9 cellular contexts compared by ENCODE assay signal in the genomic region with DNA sequence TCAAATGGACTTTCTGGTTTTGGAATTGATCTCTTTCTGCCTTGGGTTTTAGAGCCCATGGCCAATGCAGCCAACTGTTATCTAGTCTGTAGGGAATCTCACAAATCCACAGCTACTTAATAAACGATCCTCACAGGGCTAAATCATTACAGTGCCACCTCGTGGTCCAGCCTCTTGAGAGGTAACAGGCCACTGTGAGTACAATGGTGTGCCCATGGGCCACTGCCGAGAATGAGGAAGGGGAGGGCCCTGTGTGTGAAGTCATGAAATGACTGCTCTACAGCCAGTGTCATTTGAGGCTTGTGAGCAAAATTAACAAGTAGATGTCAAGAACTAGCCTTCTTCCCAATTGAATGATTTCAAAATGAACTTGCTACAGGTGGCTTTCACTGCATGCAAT. TPM values are rescaled to one million over a fixed set of nuclear protein-coding genes. Genes with fewer than 3 reads are reported as not detected.
A peak's percentile ranks its signal among the peaks of the same experiment; 100 is the strongest.
DNase-seq lines count a peak whose midpoint lies in the region; ATAC-seq and TF ChIP-seq lines count a peak whose summit lies in the region.
"Had no signal": no experiment of that assay in that cellular context is flagged by ENCODE, and none has a peak within 500 bp of the region (broad histone marks: within the 10 kb centered on the region; RNA-seq: fewer than 3 reads in every experiment).

No MANE protein-coding gene starts in this region.

- no peaks in the 10 kb centered on the region for H3K9me3 ChIP-seq in esophagus squamous epithelium

- ATAC-seq in GM23338 = peak; percentile 59
- peak; percentile 87 for ATAC-seq in stimulated activated memory B cell treated with anti-CD40 and anti-IgM and Interleukin-4, amounts not matched to agents 10 μg/mL and 1 μg/mL and 100 μg/mL, for 72 hours
- no peak for ATAC-seq in HG03196 (IDR thresholded peaks at IDR 0.05; ENCODE audit: unreplicated experiment)

- H3K27ac Mint-ChIP-seq in GM23338 = no peak overlapping the region
- H3K27ac Mint-ChIP-seq in stimulated activated memory B cell treated with anti-CD40 and anti-IgM and Interleukin-4, amounts not matched to agents 10 μg/mL and 1 μg/mL and 100 μg/mL, for 72 hours = peak overlapping the region; percentile 64

- H2AFZ ChIP-seq in GM23338 = no peak overlapping the region; the same call in 1 of the 2 replicates

- DNase-seq in EH (ENCODE audit: low read depth) (peak; percentile 54), GM23338 (ENCODE audit: low spot score) (peak; percentile 43), NOMO-1 treated with DMSO at 0.1 percent for 48 hours (lab: John Stamatoyannopoulos, UW; ENCODE audit: unreplicated experiment) (peak; percentile 75), esophagus squamous epithelium (lab: John Stamatoyannopoulos, UW) (no peak), DMS153 (lab: John Stamatoyannopoulos, UW) (no peak)
- no peak for DNase-seq in activated naive CD4-positive, alpha-beta T cell (lab: John Stamatoyannopoulos, UW)

- H3K36me3 Mint-ChIP-seq in GM23338 (ENCODE audit: low read depth) = no peaks in the 10 kb centered on the region
- H3K36me3 Mint-ChIP-seq in stimulated activated memory B cell treated with anti-CD40 and anti-IgM and Interleukin-4, amounts not matched to agents 10 μg/mL and 1 μg/mL and 100 μg/mL, for 72 hours = no peaks in the 10 kb centered on the region

- no peaks in the 10 kb centered on the region for H3F3A ChIP-seq in GM23338 (replicated peaks; ENCODE audit: low read depth)

- WGBS in esophagus squamous epithelium, 2 donors = 31% methylated on average over 3 of the region's 3 CpGs; no CpG with 5 or more reads in 1 of the 2 donors

- intact Hi-C loops in esophagus squamous epithelium (cut with DNase I) = loop anchor here (5.0 kb wide), 1 partner anchor 492 kb away; no protein-coding TSS in a partner anchor

- H3K27me3 ChIP-seq in GM23338 (ENCODE audit: insufficient read depth) (no peaks in the 10 kb centered on the region), esophagus squamous epithelium (no peaks in the 10 kb centered on the region)

- H3K4me2 ChIP-seq in GM23338 = no peak overlapping the region

- H3K27me3 Mint-ChIP-seq in GM23338 (ENCODE audit: insufficient read depth, low read depth, poor library complexity) = no peaks in the 10 kb centered on the region
- H3K27me3 Mint-ChIP-seq in stimulated activated memory B cell treated with anti-CD40 and anti-IgM and Interleukin-4, amounts not matched to agents 10 μg/mL and 1 μg/mL and 100 μg/mL, for 72 hours = no peaks in the 10 kb centered on the region

- H3K27ac ChIP-seq in GM23338 (ENCODE audit: low read depth) (no peak overlapping the region), esophagus squamous epithelium (no peak overlapping the region)
- H3K27ac ChIP-seq: epithelial cell of prostate had no signal

- TF ChIP-seq CTCF in GM23338 (conservative IDR thresholded peaks at IDR 0.05; ENCODE audit: low read depth in 2 of 2) (peak; percentile 31 to 67; a peak in 3 of 4 replicates), esophagus squamous epithelium (IDR thresholded peaks at IDR 0.05) (peak in 4 of 6 experiments; percentile 17 to 57 (median 36))

- H3K4me1 ChIP-seq in GM23338 (ENCODE audit: insufficient read depth) (no peaks in the 10 kb centered on the region), esophagus squamous epithelium (peaks cover 0 to 19% (median 0%) of the 10 kb centered on the region in 3 donors)

- no peaks in the 10 kb centered on the region for H4K20me1 ChIP-seq in GM23338 (replicated peaks; ENCODE audit: insufficient read depth)

- H3K4me3 Mint-ChIP-seq in GM23338 = no peak overlapping the region
- no peak overlapping the region for H3K4me3 Mint-ChIP-seq in stimulated activated memory B cell treated with anti-CD40 and anti-IgM and Interleukin-4, amounts not matched to agents 10 μg/mL and 1 μg/mL and 100 μg/mL, for 72 hours

- no peak for TF ChIP-seq POLR2A in esophagus squamous epithelium (IDR thresholded peaks at IDR 0.05)

- H3K9me3 Mint-ChIP-seq in GM23338 = peaks cover 3% of the 10 kb centered on the region; the same call in 1 of the 3 replicates
- H3K9me3 Mint-ChIP-seq in stimulated activated memory B cell treated with anti-CD40 and anti-IgM and Interleukin-4, amounts not matched to agents 10 μg/mL and 1 μg/mL and 100 μg/mL, for 72 hours = no peaks in the 10 kb centered on the region

- no peaks in the 10 kb centered on the region for H3K36me3 ChIP-seq in GM23338 (ENCODE audit: insufficient read depth)
- no peaks in the 10 kb centered on the region for H3K36me3 ChIP-seq in esophagus squamous epithelium

- no peak overlapping the region for H3K4me3 ChIP-seq in GM23338
- H3K4me3 ChIP-seq in esophagus squamous epithelium = no peak overlapping the region

- H3K9me2 ChIP-seq in GM23338 (ENCODE audit: insufficient read depth) = no peaks in the 10 kb centered on the region

- H3K79me2 ChIP-seq in GM23338 (replicated peaks; ENCODE audit: insufficient read depth) = no peaks in the 10 kb centered on the region

- peaks cover 6% of the 10 kb centered on the region; the same call in 2 of the 3 replicates for H3K4me1 Mint-ChIP-seq in GM23338
- peaks cover 11% of the 10 kb centered on the region for H3K4me1 Mint-ChIP-seq in stimulated activated memory B cell treated with anti-CD40 and anti-IgM and Interleukin-4, amounts not matched to agents 10 μg/mL and 1 μg/mL and 100 μg/mL, for 72 hours

TF ChIP-seq in GM23338, 12 proteins besides CTCF, POLR2A, EP300 and RAD21 (continues in another document):
- TF ChIP-seq ZNF114 (CRISPR knock-in tag; IDR thresholded peaks at IDR 0.05) = no peak
- TF ChIP-seq CREB1 (CRISPR knock-in tag; IDR thresholded peaks at IDR 0.05; ENCODE audit: low read depth) = no peak
- TF ChIP-seq, protein P1, sequence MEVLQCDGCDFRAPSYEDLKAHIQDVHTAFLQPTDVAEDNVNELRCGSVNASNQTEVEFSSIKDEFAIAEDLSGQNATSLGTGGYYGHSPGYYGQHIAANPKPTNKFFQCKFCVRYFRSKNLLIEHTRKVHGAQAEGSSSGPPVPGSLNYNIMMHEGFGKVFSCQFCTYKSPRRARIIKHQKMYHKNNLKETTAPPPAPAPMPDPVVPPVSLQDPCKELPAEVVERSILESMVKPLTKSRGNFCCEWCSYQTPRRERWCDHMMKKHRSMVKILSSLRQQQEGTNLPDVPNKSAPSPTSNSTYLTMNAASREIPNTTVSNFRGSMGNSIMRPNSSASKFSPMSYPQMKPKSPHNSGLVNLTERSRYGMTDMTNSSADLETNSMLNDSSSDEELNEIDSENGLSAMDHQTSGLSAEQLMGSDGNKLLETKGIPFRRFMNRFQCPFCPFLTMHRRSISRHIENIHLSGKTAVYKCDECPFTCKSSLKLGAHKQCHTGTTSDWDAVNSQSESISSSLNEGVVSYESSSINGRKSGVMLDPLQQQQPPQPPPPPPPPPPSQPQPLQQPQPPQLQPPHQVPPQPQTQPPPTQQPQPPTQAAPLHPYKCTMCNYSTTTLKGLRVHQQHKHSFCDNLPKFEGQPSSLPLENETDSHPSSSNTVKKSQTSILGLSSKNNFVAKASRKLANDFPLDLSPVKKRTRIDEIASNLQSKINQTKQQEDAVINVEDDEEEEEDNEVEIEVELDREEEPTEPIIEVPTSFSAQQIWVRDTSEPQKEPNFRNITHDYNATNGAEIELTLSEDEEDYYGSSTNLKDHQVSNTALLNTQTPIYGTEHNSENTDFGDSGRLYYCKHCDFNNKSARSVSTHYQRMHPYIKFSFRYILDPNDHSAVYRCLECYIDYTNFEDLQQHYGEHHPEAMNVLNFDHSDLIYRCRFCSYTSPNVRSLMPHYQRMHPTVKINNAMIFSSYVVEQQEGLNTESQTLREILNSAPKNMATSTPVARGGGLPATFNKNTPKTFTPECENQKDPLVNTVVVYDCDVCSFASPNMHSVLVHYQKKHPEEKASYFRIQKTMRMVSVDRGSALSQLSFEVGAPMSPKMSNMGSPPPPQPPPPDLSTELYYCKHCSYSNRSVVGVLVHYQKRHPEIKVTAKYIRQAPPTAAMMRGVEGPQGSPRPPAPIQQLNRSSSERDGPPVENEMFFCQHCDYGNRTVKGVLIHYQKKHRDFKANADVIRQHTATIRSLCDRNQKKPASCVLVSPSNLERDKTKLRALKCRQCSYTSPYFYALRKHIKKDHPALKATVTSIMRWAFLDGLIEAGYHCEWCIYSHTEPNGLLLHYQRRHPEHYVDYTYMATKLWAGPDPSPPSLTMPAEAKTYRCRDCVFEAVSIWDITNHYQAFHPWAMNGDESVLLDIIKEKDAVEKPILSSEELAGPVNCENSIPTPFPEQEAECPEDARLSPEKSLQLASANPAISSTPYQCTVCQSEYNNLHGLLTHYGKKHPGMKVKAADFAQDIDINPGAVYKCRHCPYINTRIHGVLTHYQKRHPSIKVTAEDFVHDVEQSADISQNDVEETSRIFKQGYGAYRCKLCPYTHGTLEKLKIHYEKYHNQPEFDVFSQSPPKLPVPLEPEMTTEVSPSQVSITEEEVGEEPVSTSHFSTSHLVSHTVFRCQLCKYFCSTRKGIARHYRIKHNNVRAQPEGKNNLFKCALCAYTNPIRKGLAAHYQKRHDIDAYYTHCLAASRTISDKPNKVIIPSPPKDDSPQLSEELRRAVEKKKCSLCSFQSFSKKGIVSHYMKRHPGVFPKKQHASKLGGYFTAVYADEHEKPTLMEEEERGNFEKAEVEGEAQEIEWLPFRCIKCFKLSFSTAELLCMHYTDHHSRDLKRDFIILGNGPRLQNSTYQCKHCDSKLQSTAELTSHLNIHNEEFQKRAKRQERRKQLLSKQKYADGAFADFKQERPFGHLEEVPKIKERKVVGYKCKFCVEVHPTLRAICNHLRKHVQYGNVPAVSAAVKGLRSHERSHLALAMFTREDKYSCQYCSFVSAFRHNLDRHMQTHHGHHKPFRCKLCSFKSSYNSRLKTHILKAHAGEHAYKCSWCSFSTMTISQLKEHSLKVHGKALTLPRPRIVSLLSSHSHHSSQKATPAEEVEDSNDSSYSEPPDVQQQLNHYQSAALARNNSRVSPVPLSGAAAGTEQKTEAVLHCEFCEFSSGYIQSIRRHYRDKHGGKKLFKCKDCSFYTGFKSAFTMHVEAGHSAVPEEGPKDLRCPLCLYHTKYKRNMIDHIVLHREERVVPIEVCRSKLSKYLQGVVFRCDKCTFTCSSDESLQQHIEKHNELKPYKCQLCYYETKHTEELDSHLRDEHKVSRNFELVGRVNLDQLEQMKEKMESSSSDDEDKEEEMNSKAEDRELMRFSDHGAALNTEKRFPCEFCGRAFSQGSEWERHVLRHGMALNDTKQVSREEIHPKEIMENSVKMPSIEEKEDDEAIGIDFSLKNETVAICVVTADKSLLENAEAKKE (CRISPR knock-in tag; IDR thresholded peaks at IDR 0.05) = no peak

RNA-seq across cellular contexts. Expression of a gene that starts 54.3 kb away (rescaled TPM):
- 0.35 and 1.3 TPM in 2 replicates for total RNA-seq in GM23338 (2014; rRNA removed; shearing (Covaris generic))
- polyA plus RNA-seq in GM23338 (2016; fragmentation: Nextera tagmentation; extraction: Ambion mirVana) = 0.23 and 0.64 TPM in 2 replicates
- total RNA-seq in esophagus squamous epithelium = 1 to 10 TPM in 2 of 4 donors, under 1 TPM in 2; 0.53 to 6.3 (median 1.6) TPM

RNA-seq across cellular contexts. Expression of a gene that starts 55.2 kb away (rescaled TPM):
- 32.4 and 33.8 TPM in 2 replicates for total RNA-seq in GM23338 (2014; rRNA removed; shearing (Covaris generic))
- polyA plus RNA-seq in GM23338 (2016; fragmentation: Nextera tagmentation; extraction: Ambion mirVana) = 26.7 and 28.7 TPM in 2 replicates
- total RNA-seq in esophagus squamous epithelium = 10 to 100 TPM in 3 of 4 donors, 1 to 10 TPM in 1; 8.6 to 32.0 (median 17.5) TPM

Comparison
In these comparisons a context has a peak if more than half of its experiments do, and no peak if none do; other contexts are left out.
1. DNase-seq: peak in EH (single experiment), GM23338 (single experiment) and NOMO-1 treated with DMSO at 0.1 percent for 48 hours (single experiment); none in esophagus squamous epithelium (single experiment), activated naive CD4-positive, alpha-beta T cell (0 of 4) and DMS153 (single experiment).